Comparison of ENCODE assay signal across 1 cellular context in genomic region chr3:53812434-53812833, GRCh38.
TF ChIP-seq lines count a peak whose summit lies in the region.

No MANE protein-coding gene starts in this region.

TF ChIP-seq in liver, 16 proteins besides CTCF, POLR2A, EP300 and RAD21 (continued from another document):
- TF ChIP-seq ATF3 (IDR thresholded peaks at IDR 0.05), result no peak
- TF ChIP-seq JUND (IDR thresholded peaks at IDR 0.05), result no peak
- TF ChIP-seq FOXA2 (IDR thresholded peaks at IDR 0.05), result no peak
- TF ChIP-seq HNF4G (IDR thresholded peaks at IDR 0.05), result no peak
- no peak for TF ChIP-seq FOXA1 (IDR thresholded peaks at IDR 0.05)
- TF ChIP-seq RXRA (IDR thresholded peaks at IDR 0.05), result no peak
- no peak for TF ChIP-seq YY1 (IDR thresholded peaks at IDR 0.05)
- TF ChIP-seq HNF4A (conservative IDR thresholded peaks at IDR 0.05), result no peak
